ENCODE assay signal across 8 cellular contexts in the genomic region with DNA sequence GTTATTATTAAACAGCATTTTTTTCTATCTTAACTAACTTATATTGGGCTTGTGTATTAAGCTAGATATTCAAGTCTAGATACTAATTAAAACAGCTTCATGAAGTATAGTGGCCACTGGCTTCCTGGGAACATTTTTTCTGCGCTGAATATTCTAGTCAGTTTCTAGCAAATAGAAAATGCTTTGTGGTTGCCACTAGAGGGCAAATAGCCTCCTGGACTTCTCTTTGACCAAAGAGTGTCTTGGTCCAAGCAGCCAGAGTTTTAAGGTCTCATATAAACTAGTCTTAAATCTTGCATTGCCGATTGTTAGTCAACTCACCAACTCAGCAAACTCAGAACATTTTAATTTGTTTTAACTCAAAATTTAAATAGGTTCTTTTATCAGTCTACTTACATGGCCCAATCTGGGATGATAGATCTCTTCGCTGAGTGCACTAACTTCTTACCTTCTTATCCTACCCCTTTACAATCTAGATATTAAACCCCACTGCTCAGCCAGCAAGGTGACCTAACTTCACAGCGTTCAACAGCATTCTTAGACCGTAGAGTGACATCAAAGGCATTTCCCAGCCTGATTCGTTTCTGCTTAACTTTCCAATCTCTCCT. TPM values are rescaled to one million over a fixed set of nuclear protein-coding genes. Genes with fewer than 3 reads are reported as not detected.
DNase-seq lines count a peak whose midpoint lies in the region; ATAC-seq, FAIRE-seq and TF ChIP-seq lines count a peak whose summit lies in the region.

No MANE protein-coding gene starts in this region.

- H3K79me2 ChIP-seq in DOHH2 (ENCODE audit: control insufficient read depth, low read length) (no peaks in the 10 kb centered on the region), K562 (ENCODE audit: control insufficient read depth, insufficient read depth, low read length) (no peaks in the 10 kb centered on the region)

- H3K27ac ChIP-seq in DOHH2 (ENCODE audit: low read depth, low read length) (no peak overlapping the region), HL-60 (replicated peaks) (no peak overlapping the region), K562 (ENCODE audit: extremely low read depth, low read depth, low read length) (no peak overlapping the region), liver (ENCODE audit: low read depth in 1 of 2, low read length in 2 of 2) (no peak overlapping the region)

- peak in 1 of 2 experiments; percentile 2 for DNase-seq in HL-60 (ENCODE audit: low read depth in 1 of 2, low spot score in 1 of 2)
- peak; percentile 31 to 41 (median 34) for DNase-seq in K562 (ENCODE audit: extremely low read depth in 1 of 4, low spot score in 3 of 4)
- no peak for DNase-seq in HPDE6-E6E7 (ENCODE audit: extremely low spot score)
- no peak for DNase-seq in activated CD4-positive, CD25-positive, alpha-beta regulatory T cell treated with anti-CD3 and anti-CD28 coated beads, Interleukin-2, amount 50 U/mL, for 72 hours
- DNase-seq in NCI-H187 treated with DMSO at 0.1 percent for 48 hours (lab: John Stamatoyannopoulos, UW), result no peak
- no peak for DNase-seq in cerebellar nuclear complex (lab: John Stamatoyannopoulos, UW)

- FAIRE-seq in K562 (lab: Jason Lieb, UNC), result peak; percentile 92

- TF ChIP-seq EP300 in K562 (IDR thresholded peaks at IDR 0.05; ENCODE audit: low read length), result no peak

- H3K9ac ChIP-seq in K562 (ENCODE audit: insufficient read depth in 1 of 2, low read depth in 2 of 2, low read length in 2 of 2), result no peak overlapping the region
- no peak overlapping the region for H3K9ac ChIP-seq in liver (ENCODE audit: low read depth in 1 of 2, low read length in 2 of 2)

- WGBS in K562 (ENCODE audit: insufficient coverage, low coverage, missing lambda C conversion rate), result 3% methylated on average over 6 of the region's 6 CpGs
- 49% methylated on average over 6 of the region's 6 CpGs for WGBS in liver

- H3K4me3 ChIP-seq in DOHH2 (ENCODE audit: low read length) (no peak overlapping the region), HL-60 (replicated peaks; ENCODE audit: insufficient read depth, low read length) (no peak overlapping the region), K562 (no peak overlapping the region), liver (ENCODE audit: low read depth in 1 of 3, low read length in 3 of 3) (no peak overlapping the region)

- no peaks in the 10 kb centered on the region for H3K9me2 ChIP-seq in DOHH2 (replicated peaks; ENCODE audit: control insufficient read depth, low read length)

- H2AFZ ChIP-seq in K562 (ENCODE audit: low read depth, low read length), result no peak overlapping the region

- intact Hi-C loops in K562 (cut with micrococcal nuclease), result loop anchor here (5.0 kb wide), 1 partner anchor 245 kb away; no protein-coding TSS in a partner anchor

- ATAC-seq in K562, result peak; percentile 91

- POLR2A ChIA-PET in K562 (lab: Yijun Ruan, JAX), result no interaction called here

- no peaks in the 10 kb centered on the region for H3F3A ChIP-seq in DOHH2 (ENCODE audit: control insufficient read depth, insufficient read depth)

- H3K9me1 ChIP-seq in K562 (ENCODE audit: control insufficient read depth, insufficient read depth, low read length), result no peaks in the 10 kb centered on the region

- CTCF ChIA-PET in K562 (lab: Yijun Ruan, JAX; ENCODE audit: low intra/inter-chr PET ratio), result no interaction called here

- H3K4me2 ChIP-seq in DOHH2 (ENCODE audit: low read length) (no peak overlapping the region), K562 (ENCODE audit: insufficient read depth, low read length) (no peak overlapping the region)

- no peaks in the 10 kb centered on the region for H3K36me3 ChIP-seq in DOHH2 (ENCODE audit: control insufficient read depth, low read length)
- no peaks in the 10 kb centered on the region for H3K36me3 ChIP-seq in K562 (ENCODE audit: control insufficient read depth, insufficient read depth, low read length)
- H3K36me3 ChIP-seq in liver (ENCODE audit: control insufficient read depth in 4 of 4, insufficient read depth in 3 of 4, low read depth in 1 of 4, low read length in 3 of 4), result no peaks in the 10 kb centered on the region

- H3K27me3 ChIP-seq in DOHH2 (ENCODE audit: control insufficient read depth, low read length), result no peaks in the 10 kb centered on the region
- H3K27me3 ChIP-seq in HL-60 (ENCODE audit: insufficient read depth, poor library complexity, severe bottlenecking), result peaks cover 3% of the 10 kb centered on the region
- peaks cover 3 to 6% of the 10 kb centered on the region in 2 experiments; a peak in 4 of 5 replicates for H3K27me3 ChIP-seq in K562 (ENCODE audit: control insufficient read depth in 2 of 2, insufficient read depth in 2 of 2, low read length in 2 of 2)
- peaks cover 0 to 6% (median 3%) of the 10 kb centered on the region in 4 donors for H3K27me3 ChIP-seq in liver (ENCODE audit: control insufficient read depth in 4 of 4, insufficient read depth in 4 of 4, low read length in 3 of 4)

- TF ChIP-seq RAD21 in K562 (CRISPR knock-in tag; conservative IDR thresholded peaks at IDR 0.05 in 1 of 2, IDR thresholded peaks at IDR 0.05 in 1 of 2) (peak; percentile 41 to 52), liver (IDR thresholded peaks at IDR 0.05) (peak; percentile 63 to 73)

- BruUV-seq in K562 (replicated peaks; lab: Mats Ljungman, UMichigan), result no TSS peak

- no peak for TF ChIP-seq POLR2A in K562 (conservative IDR thresholded peaks at IDR 0.05)

- in situ Hi-C loops in K562 (cut with MboI), result no loop called here

- H3K4me1 ChIP-seq in DOHH2 (ENCODE audit: control insufficient read depth, low read length), result peaks cover 8% of the 10 kb centered on the region
- H3K4me1 ChIP-seq in K562 (replicated peaks in 1 of 2; ENCODE audit: control insufficient read depth in 2 of 2, insufficient read depth in 2 of 2, low read length in 2 of 2), result no peaks in the 10 kb centered on the region
- H3K4me1 ChIP-seq in liver (ENCODE audit: control insufficient read depth in 4 of 4, insufficient read depth in 4 of 4, low read length in 3 of 4), result peaks cover 0 to 6% (median 3%) of the 10 kb centered on the region in 4 donors

- TF ChIP-seq CTCF in DOHH2 (IDR thresholded peaks at IDR 0.05; ENCODE audit: low read depth, low read length, poor library complexity, severe bottlenecking), result peak; percentile 62
- peak; percentile 39 for TF ChIP-seq CTCF in HL-60 (IDR thresholded peaks at IDR 0.05; ENCODE audit: insufficient read depth, low read length)
- peak; percentile 56 to 70 (median 62) for TF ChIP-seq CTCF in K562 (IDR thresholded peaks at IDR 0.05 in 2 of 3, conservative IDR thresholded peaks at IDR 0.05 in 1 of 3; ENCODE audit: insufficient read depth in 2 of 3, low read depth in 1 of 3, low read length in 3 of 3)
- TF ChIP-seq CTCF in liver (IDR thresholded peaks at IDR 0.05; ENCODE audit: low read depth, low read length, missing input control), result peak; percentile 55

- H4K20me1 ChIP-seq in DOHH2 (ENCODE audit: control insufficient read depth, insufficient read depth, low read depth, low read length), result no peaks in the 10 kb centered on the region
- H4K20me1 ChIP-seq in K562 (replicated peaks; ENCODE audit: control insufficient read depth, insufficient read depth, low read length), result no peaks in the 10 kb centered on the region

- H3K9me3 ChIP-seq in DOHH2 (ENCODE audit: control insufficient read depth, insufficient read depth, low read length), result no peaks in the 10 kb centered on the region
- no peaks in the 10 kb centered on the region for H3K9me3 ChIP-seq in K562 (replicated peaks; ENCODE audit: control insufficient read depth, insufficient read depth, low read depth, low read length)
- H3K9me3 ChIP-seq in liver (ENCODE audit: control insufficient read depth in 4 of 4, low read length in 3 of 4), result no peaks in the 10 kb centered on the region

TF ChIP-seq in K562, 482 proteins besides CTCF, POLR2A, EP300 and RAD21:
- no peak for TF ChIP-seq ATF1 (CRISPR knock-in tag; IDR thresholded peaks at IDR 0.05)
- no peak for TF ChIP-seq ATF1 (tag; IDR thresholded peaks at IDR 0.05)
- 0 out of 2 replicates have a peak, but pooled peaks have one; percentile 28 for TF ChIP-seq SMC3 (conservative IDR thresholded peaks at IDR 0.05; ENCODE audit: insufficient read depth, low read depth, low read length)

TF ChIP-seq in liver, 16 proteins besides CTCF, POLR2A, EP300 and RAD21 (continues in another document):
- TF ChIP-seq FOXA1 (IDR thresholded peaks at IDR 0.05) (no peak), TAF1 (conservative IDR thresholded peaks at IDR 0.05) (no peak), NR2F2 (IDR thresholded peaks at IDR 0.05) (no peak), ATF3 (IDR thresholded peaks at IDR 0.05) (no peak), YY1 (IDR thresholded peaks at IDR 0.05) (no peak)

RNA-seq across cellular contexts. Expression of gene ID4, which starts 24.6 kb away (rescaled TPM):
- total RNA-seq in K562 (2011; cell fraction: chromatin; rRNA removed; ENCODE audit: low replicate concordance), result not detected in 2 replicates
- not detected in 2 replicates for total RNA-seq in K562 (2011; cell fraction: nucleolus; rRNA removed)
- total RNA-seq in K562 (2011; cell fraction: nucleoplasm; rRNA removed), result not detected in 2 replicates
- total RNA-seq in K562 (2014; rRNA removed) (not detected in 2 replicates), K562 (2014; rRNA removed; fragmentation: Illumina TruSeq; extraction: Trizol) (not detected in 2 replicates), K562 (2015; rRNA removed; fragmentation: Illumina TruSeq; extraction: Trizol) (not detected in 2 replicates), K562 (2021) (0.07 TPM in 1 of 2 replicates, not detected in the other), liver (1 to 10 TPM; 1.4 to 3.7 TPM)
- polyA plus RNA-seq in K562 (2011; rRNA removed) (not detected in 2 replicates), K562 (2014; fragmentation: Illumina TruSeq; extraction: Trizol) (not detected in 2 replicates), K562 (2014; fragmentation: Nextera tagmentation; extraction: Ambion mirVana) (not detected), K562 (2014; rRNA removed) (not detected in 2 replicates), liver (under 1 TPM; 0.38 to 0.99 TPM)
- polyA plus RNA-seq in K562 (2011; cell fraction: cytosol; rRNA removed), result not detected in 2 replicates
- not detected in 2 replicates for polyA plus RNA-seq in K562 (2011; cell fraction: nucleus; rRNA removed)
- polyA plus RNA-seq in K562 (2012), result not detected in 2 replicates
- polyA minus RNA-seq in K562 (2011; rRNA and poly(A)+ RNA removed), result not detected in 2 replicates
- polyA minus RNA-seq in K562 (2011; cell fraction: cytosol; rRNA and poly(A)+ RNA removed), result not detected in 2 replicates
- not detected in 2 replicates for polyA minus RNA-seq in K562 (2011; cell fraction: nucleus; rRNA and poly(A)+ RNA removed)

Comparison
In these comparisons a context has a peak if more than half of its experiments do, and no peak if none do; other contexts are left out.
1. DNase-seq: peak in K562 (4 of 4); none in HPDE6-E6E7 (single experiment), activated CD4-positive, CD25-positive, alpha-beta regulatory T cell treated with anti-CD3 and anti-CD28 coated beads, Interleukin-2, amount 50 U/mL, for 72 hours (single experiment), NCI-H187 treated with DMSO at 0.1 percent for 48 hours (single experiment) and cerebellar nuclear complex (0 of 2).
2. Peak in every context shown above with its lines, with median percentiles within 50 percentile points of each other: CTCF ChIP-seq.